Comparison of ENCODE assay signal across 9 cellular contexts in the genomic region with DNA sequence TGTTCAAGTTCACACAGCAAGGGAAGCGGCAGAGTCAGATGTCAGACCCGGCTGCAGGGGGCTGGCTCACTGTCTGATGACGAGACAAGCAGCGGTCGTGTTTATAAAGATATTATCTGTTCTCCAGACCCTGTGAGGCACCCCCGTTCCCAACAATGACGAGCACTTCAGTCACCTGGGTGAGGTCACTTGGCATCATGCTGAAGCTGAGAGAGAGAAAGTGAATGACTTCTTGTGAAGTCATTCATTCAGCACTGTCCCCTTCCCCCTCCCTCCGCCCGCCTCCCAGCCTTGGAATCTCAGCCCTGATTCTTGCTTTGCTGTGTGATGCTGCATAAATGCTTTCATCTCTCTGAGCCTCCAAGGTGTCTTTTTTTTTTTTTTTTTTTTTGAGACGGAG. TPM values are rescaled to one million over a fixed set of nuclear protein-coding genes. Genes with fewer than 3 reads are reported as not detected.
DNase-seq lines count a peak whose midpoint lies in the region; ATAC-seq and TF ChIP-seq lines count a peak whose summit lies in the region.
"Had no signal": no experiment of that assay in that cellular context is flagged by ENCODE, and none has a peak within 500 bp of the region (broad histone marks: within the 10 kb centered on the region; RNA-seq: fewer than 3 reads in every experiment).

No MANE protein-coding gene starts in this region.

- no peaks in the 10 kb centered on the region for H3K9me3 ChIP-seq in HEK293 (ENCODE audit: control insufficient read depth, insufficient read depth, low read depth, low read length)
- H3K9me3 ChIP-seq in BE2C: no peaks in the 10 kb centered on the region; the same call in 1 of the 2 replicates

- no peak for TF ChIP-seq CTCF in HEK293 (tag by site-specific recombination; IDR thresholded peaks at IDR 0.05)
- no peak for TF ChIP-seq CTCF in BE2C (IDR thresholded peaks at IDR 0.05; ENCODE audit: low read depth, low read length)

- CTCF ChIA-PET in HEK293 (lab: Yijun Ruan, JAX): interaction anchor here (1.4 to 1.8 kb wide), 2 partner anchors 24 to 48 kb away, joined by 8 to 16 read pairs; no protein-coding TSS in a partner anchor

- H3K4me3 ChIP-seq in HEK293 (ENCODE audit: low read depth, low read length) (no peak overlapping the region), BE2C (ENCODE audit: low read depth, low read length) (no peak overlapping the region)

- H3K27ac Mint-ChIP-seq in activated CD4-positive, alpha-beta T cell treated with anti-CD3 and anti-CD28 coated beads, Interleukin-2, amount 10 ng/mL, durations not matched to agents 24 days and 14 days: no peak overlapping the region

- intact Hi-C loops in activated CD4-positive, alpha-beta T cell treated with anti-CD3 and anti-CD28 coated beads, Interleukin-2, amount 10 ng/mL, durations not matched to agents 24 days and 14 days (cut with micrococcal nuclease): no loop called here

- no peaks in the 10 kb centered on the region for H3K36me3 ChIP-seq in HEK293 (ENCODE audit: control insufficient read depth in 2 of 2, insufficient read depth in 1 of 2, low read length in 2 of 2)
- no peaks in the 10 kb centered on the region for H3K36me3 ChIP-seq in BE2C

- H3K27ac ChIP-seq in HEK293 (ENCODE audit: extremely low read depth, low read depth, low read length): no peak overlapping the region

- H3K9me3 Mint-ChIP-seq in activated CD4-positive, alpha-beta T cell treated with anti-CD3 and anti-CD28 coated beads, Interleukin-2, amount 10 ng/mL, durations not matched to agents 24 days and 14 days: no peaks in the 10 kb centered on the region

- peaks cover 14% of the 10 kb centered on the region for H3K4me1 ChIP-seq in HEK293 (ENCODE audit: control insufficient read depth, insufficient read depth, low read length)
- H3K4me1 ChIP-seq in BE2C: no peaks in the 10 kb centered on the region

- peaks cover 38% of the 10 kb centered on the region for H3K4me1 Mint-ChIP-seq in activated CD4-positive, alpha-beta T cell treated with anti-CD3 and anti-CD28 coated beads, Interleukin-2, amount 10 ng/mL, durations not matched to agents 24 days and 14 days

- POLR2A ChIA-PET in HEK293 (lab: Yijun Ruan, JAX): no interaction called here

- H3K36me3 Mint-ChIP-seq in activated CD4-positive, alpha-beta T cell treated with anti-CD3 and anti-CD28 coated beads, Interleukin-2, amount 10 ng/mL, durations not matched to agents 24 days and 14 days (ENCODE audit: low read depth): peaks cover 3% of the 10 kb centered on the region

- no peak overlapping the region for H3K4me3 Mint-ChIP-seq in activated CD4-positive, alpha-beta T cell treated with anti-CD3 and anti-CD28 coated beads, Interleukin-2, amount 10 ng/mL, durations not matched to agents 24 days and 14 days

- H3K27me3 ChIP-seq in BE2C: no peaks in the 10 kb centered on the region

- peak; percentile 70 for DNase-seq in activated CD4-positive, alpha-beta T cell treated with anti-CD3 and anti-CD28 coated beads, Interleukin-2, amount 10 ng/mL, durations not matched to agents 24 days and 14 days
- peak; percentile 68 for DNase-seq in central memory CD4-positive, alpha-beta T cell
- peak; percentile 45 to 55 for DNase-seq in stimulated activated CD4-positive, alpha-beta T cell treated with anti-CD3 and anti-CD28 coated beads, Interleukin-2, amount 100 ng/mL, for 24 hours
- DNase-seq in inferior parietal cortex (ENCODE audit: extremely low spot score) (no peak), BE2C (no peak), DMS 273 (lab: John Stamatoyannopoulos, UW; ENCODE audit: unreplicated experiment) (no peak)
- DNase-seq: NCI-H1092 had no signal

- no peaks in the 10 kb centered on the region for H3K27me3 Mint-ChIP-seq in activated CD4-positive, alpha-beta T cell treated with anti-CD3 and anti-CD28 coated beads, Interleukin-2, amount 10 ng/mL, durations not matched to agents 24 days and 14 days

- no peak for ATAC-seq in HG03354 (IDR thresholded peaks at IDR 0.05; ENCODE audit: poor library complexity, severe bottlenecking, unreplicated experiment)

TF ChIP-seq in HEK293, 187 proteins besides CTCF, POLR2A, EP300 and RAD21 (continues in another document):
- peak; percentile 40; the same call in 1 of the 2 replicates for TF ChIP-seq ATF2 (tag by site-specific recombination; IDR thresholded peaks at IDR 0.05; ENCODE audit: low read depth)
- TF ChIP-seq ZBTB21 (tag by site-specific recombination; IDR thresholded peaks at IDR 0.05): peak; percentile 93
- TF ChIP-seq ZNF24 (tag by site-specific recombination; IDR thresholded peaks at IDR 0.05): peak; percentile 83; the same call in 1 of the 2 replicates
- no peak for TF ChIP-seq ZNF580 (tag by site-specific recombination; IDR thresholded peaks at IDR 0.05)
- TF ChIP-seq, protein P1, sequence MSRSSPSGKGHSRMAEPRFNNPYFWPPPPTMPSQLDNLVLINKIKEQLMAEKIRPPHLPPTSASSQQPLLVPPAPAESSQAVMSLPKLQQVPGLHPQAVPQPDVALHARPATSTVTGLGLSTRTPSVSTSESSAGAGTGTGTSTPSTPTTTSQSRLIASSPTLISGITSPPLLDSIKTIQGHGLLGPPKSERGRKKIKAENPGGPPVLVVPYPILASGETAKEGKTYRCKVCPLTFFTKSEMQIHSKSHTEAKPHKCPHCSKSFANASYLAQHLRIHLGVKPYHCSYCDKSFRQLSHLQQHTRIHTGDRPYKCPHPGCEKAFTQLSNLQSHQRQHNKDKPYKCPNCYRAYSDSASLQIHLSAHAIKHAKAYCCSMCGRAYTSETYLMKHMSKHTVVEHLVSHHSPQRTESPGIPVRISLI (tag by site-specific recombination; IDR thresholded peaks at IDR 0.05): 0 out of 2 replicates have a peak, but pooled peaks have one; percentile 44
- 0 out of 2 replicates have a peak, but pooled peaks have one; percentile 31 for TF ChIP-seq ZBTB17 (tag by site-specific recombination; IDR thresholded peaks at IDR 0.05)
- TF ChIP-seq BCL11B (tag by site-specific recombination; IDR thresholded peaks at IDR 0.05; ENCODE audit: low read depth): no peak
- peak; percentile 53; the same call in 1 of the 2 replicates for TF ChIP-seq KLF1 (tag by site-specific recombination; IDR thresholded peaks at IDR 0.05)
- TF ChIP-seq ZNF768 (tag by site-specific recombination; IDR thresholded peaks at IDR 0.05): peak; percentile 57; the same call in 1 of the 2 replicates
- TF ChIP-seq, protein P2, sequence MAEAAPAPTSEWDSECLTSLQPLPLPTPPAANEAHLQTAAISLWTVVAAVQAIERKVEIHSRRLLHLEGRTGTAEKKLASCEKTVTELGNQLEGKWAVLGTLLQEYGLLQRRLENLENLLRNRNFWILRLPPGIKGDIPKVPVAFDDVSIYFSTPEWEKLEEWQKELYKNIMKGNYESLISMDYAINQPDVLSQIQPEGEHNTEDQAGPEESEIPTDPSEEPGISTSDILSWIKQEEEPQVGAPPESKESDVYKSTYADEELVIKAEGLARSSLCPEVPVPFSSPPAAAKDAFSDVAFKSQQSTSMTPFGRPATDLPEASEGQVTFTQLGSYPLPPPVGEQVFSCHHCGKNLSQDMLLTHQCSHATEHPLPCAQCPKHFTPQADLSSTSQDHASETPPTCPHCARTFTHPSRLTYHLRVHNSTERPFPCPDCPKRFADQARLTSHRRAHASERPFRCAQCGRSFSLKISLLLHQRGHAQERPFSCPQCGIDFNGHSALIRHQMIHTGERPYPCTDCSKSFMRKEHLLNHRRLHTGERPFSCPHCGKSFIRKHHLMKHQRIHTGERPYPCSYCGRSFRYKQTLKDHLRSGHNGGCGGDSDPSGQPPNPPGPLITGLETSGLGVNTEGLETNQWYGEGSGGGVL (tag by site-specific recombination; IDR thresholded peaks at IDR 0.05): peak; percentile 50; the same call in 1 of the 2 replicates
- TF ChIP-seq GLIS1 (tag by site-specific recombination; IDR thresholded peaks at IDR 0.05): peak; percentile 86
- no peak for TF ChIP-seq SP2 (tag by site-specific recombination; IDR thresholded peaks at IDR 0.05)
- TF ChIP-seq ZNF629 (tag by site-specific recombination; IDR thresholded peaks at IDR 0.05): peak; percentile 84

RNA-seq across cellular contexts. Expression of gene LYPD3, which starts 4.9 kb away (rescaled TPM):
- 3.6 and 4.1 TPM in 2 replicates for total RNA-seq in activated CD4-positive, alpha-beta T cell treated with anti-CD3 and anti-CD28 coated beads, Interleukin-2, amount 10 ng/mL, durations not matched to agents 24 days and 14 days
- not detected for polyA plus RNA-seq in BE2C (2012; ENCODE audit: insufficient read depth, insufficient read length, low read depth)

RNA-seq across cellular contexts. Expression of gene PHLDB3, which starts 34.3 kb away (rescaled TPM):
- total RNA-seq in activated CD4-positive, alpha-beta T cell treated with anti-CD3 and anti-CD28 coated beads, Interleukin-2, amount 10 ng/mL, durations not matched to agents 24 days and 14 days: 26.3 and 26.7 TPM in 2 replicates
- polyA plus RNA-seq in BE2C (2012; ENCODE audit: insufficient read depth, insufficient read length, low read depth): 8.1 TPM

RNA-seq across cellular contexts. Expression of gene TEX101, which starts 55.6 kb away (rescaled TPM):
- not detected in 2 replicates for total RNA-seq in activated CD4-positive, alpha-beta T cell treated with anti-CD3 and anti-CD28 coated beads, Interleukin-2, amount 10 ng/mL, durations not matched to agents 24 days and 14 days
- polyA plus RNA-seq in BE2C (2012; ENCODE audit: insufficient read depth, insufficient read length, low read depth): 0.56 TPM

RNA-seq across cellular contexts. Expression of gene ETHE1, which starts 56.7 kb away (rescaled TPM):
- 59.3 and 59.7 TPM in 2 replicates for total RNA-seq in activated CD4-positive, alpha-beta T cell treated with anti-CD3 and anti-CD28 coated beads, Interleukin-2, amount 10 ng/mL, durations not matched to agents 24 days and 14 days
- polyA plus RNA-seq in BE2C (2012; ENCODE audit: insufficient read depth, insufficient read length, low read depth): 12.9 TPM

Comparison
In these comparisons a context has a peak if more than half of its experiments do, and no peak if none do; other contexts are left out.
1. DNase-seq: peak in activated CD4-positive, alpha-beta T cell treated with anti-CD3 and anti-CD28 coated beads, Interleukin-2, amount 10 ng/mL, durations not matched to agents 24 days and 14 days (single experiment), central memory CD4-positive, alpha-beta T cell (single experiment) and stimulated activated CD4-positive, alpha-beta T cell treated with anti-CD3 and anti-CD28 coated beads, Interleukin-2, amount 100 ng/mL, for 24 hours (2 of 2); none in inferior parietal cortex (single experiment), BE2C (single experiment) and DMS 273 (single experiment).